17 cellular contexts compared by ENCODE assay signal in the genomic region with DNA sequence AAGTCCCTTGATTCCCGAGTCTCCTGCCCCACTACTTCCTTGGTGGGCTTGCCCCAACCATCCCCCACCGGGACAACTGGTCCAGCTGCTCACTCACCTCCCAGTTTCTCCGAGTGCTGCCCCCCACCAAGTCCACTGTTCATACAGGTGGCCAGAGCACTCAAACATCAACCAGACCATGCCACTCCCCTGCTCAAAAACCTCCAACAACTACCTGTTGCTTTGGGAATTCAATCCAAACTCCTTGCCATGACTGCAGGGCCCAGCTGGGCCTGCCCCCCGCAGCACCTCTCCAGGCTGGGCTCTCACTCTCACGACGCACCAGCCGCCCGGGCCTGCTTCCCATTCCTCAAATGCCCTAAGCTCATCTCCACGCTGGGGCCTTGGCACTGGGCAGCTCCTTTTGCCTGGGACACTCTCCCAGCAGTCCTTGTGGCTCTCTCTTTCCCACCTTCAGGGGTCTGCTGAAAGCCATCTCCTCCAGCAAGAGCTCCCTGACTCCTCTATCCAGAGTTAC.
DNase-seq lines count a peak whose midpoint lies in the region; ATAC-seq, FAIRE-seq and TF ChIP-seq lines count a peak whose summit lies in the region.
"Had no signal": no experiment of that assay in that cellular context is flagged by ENCODE, and none has a peak within 500 bp of the region (broad histone marks: within the 10 kb centered on the region; RNA-seq: fewer than 3 reads in every experiment).

No MANE protein-coding gene starts in this region.

- no peak overlapping the region for H4K8ac ChIP-seq in neuronal stem cell (ENCODE audit: low read depth, low read length)

- peak overlapping the region; percentile 59 for H3K27ac Mint-ChIP-seq in CD4-positive, alpha-beta T cell
- no peak overlapping the region for H3K27ac Mint-ChIP-seq in GM23338
- peak overlapping the region; percentile 85 for H3K27ac Mint-ChIP-seq in astrocyte (ENCODE audit: unreplicated experiment)

- H4K20me1 ChIP-seq in GM23338 (replicated peaks; ENCODE audit: insufficient read depth) = no peaks in the 10 kb centered on the region
- H4K20me1 ChIP-seq in astrocyte (ENCODE audit: insufficient read depth, low read length) = no peaks in the 10 kb centered on the region

- H3K9ac ChIP-seq in astrocyte (ENCODE audit: low read length) (peak overlapping the region; percentile 84), neuronal stem cell (ENCODE audit: low read depth, low read length, poor library complexity) (no peak overlapping the region)

- no peak for FAIRE-seq in astrocyte (lab: Jason Lieb, UNC)
- FAIRE-seq: bronchial epithelial cell, small intestine, TTC549 had no signal

- no peak overlapping the region for H3K4me3 Mint-ChIP-seq in CD4-positive, alpha-beta T cell
- H3K4me3 Mint-ChIP-seq in GM23338 (no peak overlapping the region), astrocyte (ENCODE audit: unreplicated experiment) (no peak overlapping the region)

- no peak overlapping the region for H4K91ac ChIP-seq in neuronal stem cell (ENCODE audit: low read depth, low read length, poor library complexity)

- H3K79me2 ChIP-seq in GM23338 (replicated peaks; ENCODE audit: insufficient read depth) (no peaks in the 10 kb centered on the region), astrocyte (ENCODE audit: insufficient read depth, low read length) (no peaks in the 10 kb centered on the region)

- no CpG with 5 or more reads among the region's 9 CpGs for WGBS in neuronal stem cell (ENCODE audit: extremely low coverage in 2 of 2, insufficient read length in 2 of 2, insufficient replicate concordance in 1 of 2), 2 donors

- H2BK15ac ChIP-seq in neuronal stem cell (ENCODE audit: low read length) = peak overlapping the region; percentile 6

- H3K9me3 Mint-ChIP-seq in CD4-positive, alpha-beta T cell = no peaks in the 10 kb centered on the region
- H3K9me3 Mint-ChIP-seq in GM23338 (no peaks in the 10 kb centered on the region), astrocyte (ENCODE audit: unreplicated experiment) (no peaks in the 10 kb centered on the region)

- H3K79me1 ChIP-seq in neuronal stem cell (ENCODE audit: low read depth, low read length) = no peaks in the 10 kb centered on the region

- peak overlapping the region; percentile 3 for H3K23ac ChIP-seq in neuronal stem cell (ENCODE audit: low read depth, low read length, poor library complexity)

- peaks cover 42% of the 10 kb centered on the region for H3K4me1 Mint-ChIP-seq in CD4-positive, alpha-beta T cell (ENCODE audit: low read depth)
- H3K4me1 Mint-ChIP-seq in GM23338 (peaks cover 16% of the 10 kb centered on the region), astrocyte (ENCODE audit: low read depth, unreplicated experiment) (peaks cover 39% of the 10 kb centered on the region)

- H2AFZ ChIP-seq in GM23338 = no peak overlapping the region
- H2AFZ ChIP-seq in astrocyte (ENCODE audit: low read depth, low read length) = no peak overlapping the region
- peak overlapping the region; percentile 10 for H2AFZ ChIP-seq in neuronal stem cell (ENCODE audit: low read length)

- H3K4me1 ChIP-seq in GM23338 (ENCODE audit: insufficient read depth) (no peaks in the 10 kb centered on the region), astrocyte (ENCODE audit: insufficient read depth, low read length) (peaks cover 28% of the 10 kb centered on the region), neuronal stem cell (ENCODE audit: control insufficient read depth in 2 of 2, insufficient read depth in 1 of 2, low read depth in 1 of 2, low read length in 2 of 2) (peaks cover 13 to 15% of the 10 kb centered on the region in 2 donors)

- peak overlapping the region; percentile 47 for H2BK12ac ChIP-seq in neuronal stem cell (ENCODE audit: low read length)

- H3K36me3 ChIP-seq in GM23338 (ENCODE audit: insufficient read depth) = no peaks in the 10 kb centered on the region
- peaks cover 2% of the 10 kb centered on the region for H3K36me3 ChIP-seq in astrocyte (ENCODE audit: insufficient read depth, low read length)
- H3K36me3 ChIP-seq in neuronal stem cell (replicated peaks in 1 of 2; ENCODE audit: control insufficient read depth in 2 of 2, insufficient read depth in 2 of 2, low read length in 2 of 2) = no peaks in the 10 kb centered on the region

- DNase-seq in CD4-positive, alpha-beta T cell = no peak
- DNase-seq in GM23338 (ENCODE audit: low spot score) (no peak), astrocyte (ENCODE audit: low read depth) (no peak), neuronal stem cell (ENCODE audit: low spot score) (no peak), DMS79 (lab: John Stamatoyannopoulos, UW) (no peak), glomerular visceral epithelial cell (ENCODE audit: extremely low spot score) (no peak), left lobe of liver (ENCODE audit: low spot score) (no peak), SHP77 (lab: John Stamatoyannopoulos, UW) (no peak)
- DNase-seq: C1 segment of cervical spinal cord; DMS79 treated with DMSO at 0.1 percent for 48 hours; effector memory CD4-positive, alpha-beta T cell; NCI-H2029 treated with DMSO at 0.1 percent for 48 hours; NCI-H526 treated with DMSO at 0.1 percent for 48 hours; PC-3; small intestine had no signal

- no peak for TF ChIP-seq CTCF in CD4-positive, alpha-beta T cell (IDR thresholded peaks at IDR 0.05)
- TF ChIP-seq CTCF in GM23338 (conservative IDR thresholded peaks at IDR 0.05; ENCODE audit: low read depth in 2 of 2) (no peak), astrocyte (IDR thresholded peaks at IDR 0.05; ENCODE audit: insufficient read depth, low read depth, low read length) (no peak)

- H3K9me3 ChIP-seq in CD4-positive, alpha-beta T cell (ENCODE audit: control insufficient read depth, low read length) = no peaks in the 10 kb centered on the region
- no peaks in the 10 kb centered on the region for H3K9me3 ChIP-seq in astrocyte (ENCODE audit: insufficient read depth, low read depth, low read length)
- H3K9me3 ChIP-seq in neuronal stem cell (replicated peaks in 1 of 2; ENCODE audit: control insufficient read depth in 2 of 2, insufficient read depth in 1 of 2, low read depth in 1 of 2, low read length in 2 of 2) = no peaks in the 10 kb centered on the region

- H3K4me2 ChIP-seq in GM23338 (no peak overlapping the region), astrocyte (ENCODE audit: low read length) (no peak overlapping the region), neuronal stem cell (ENCODE audit: insufficient read depth, low read length, poor library complexity, severe bottlenecking) (no peak overlapping the region)

- H3K4me3 ChIP-seq in GM23338 = no peak overlapping the region
- H3K4me3 ChIP-seq in astrocyte (ENCODE audit: insufficient read depth, low read depth, low read length) = no peak overlapping the region
- no peak overlapping the region for H3K4me3 ChIP-seq in neuronal stem cell (ENCODE audit: low read length in 2 of 2)

- no peaks in the 10 kb centered on the region for H3K9me2 ChIP-seq in GM23338 (ENCODE audit: insufficient read depth)

- H3K27ac ChIP-seq in CD4-positive, alpha-beta T cell (ENCODE audit: low read depth, low read length) = no peak overlapping the region
- H3K27ac ChIP-seq in GM23338 (ENCODE audit: low read depth) = no peak overlapping the region
- H3K27ac ChIP-seq in astrocyte (ENCODE audit: low read depth, low read length) = no peak overlapping the region
- H3K27ac ChIP-seq in neuronal stem cell (replicated peaks; ENCODE audit: low read length) = no peak overlapping the region

- H3K18ac ChIP-seq in neuronal stem cell (ENCODE audit: low read length) = peak overlapping the region; percentile 38

- no peak overlapping the region for H2BK120ac ChIP-seq in neuronal stem cell (ENCODE audit: low read depth, low read length)

- intact Hi-C loops in CD4-positive, alpha-beta T cell (cut with DNase I, micrococcal nuclease) = no loop called here

- H2AK5ac ChIP-seq in neuronal stem cell (ENCODE audit: low read depth, low read length) = no peak overlapping the region

- H3K27me3 Mint-ChIP-seq in CD4-positive, alpha-beta T cell = no peaks in the 10 kb centered on the region
- H3K27me3 Mint-ChIP-seq in GM23338 (ENCODE audit: insufficient read depth, low read depth, poor library complexity) (peaks cover 8% of the 10 kb centered on the region), astrocyte (ENCODE audit: low read depth, unreplicated experiment) (no peaks in the 10 kb centered on the region)

- H3K14ac ChIP-seq in neuronal stem cell (ENCODE audit: low read length) = no peak overlapping the region

- no peak overlapping the region for H2BK5ac ChIP-seq in neuronal stem cell (ENCODE audit: low read length)

- no peak overlapping the region for H3K4ac ChIP-seq in neuronal stem cell (ENCODE audit: low read length)

- ATAC-seq in CD4-positive, alpha-beta T cell (ENCODE audit: poor library complexity) = no peak
- ATAC-seq in GM23338 = 0 out of 3 replicates have a peak, but pooled peaks have one; percentile 26
- no peak for ATAC-seq in left lobe of liver
- ATAC-seq: PC-3 had no signal

- H3K36me3 Mint-ChIP-seq in CD4-positive, alpha-beta T cell (ENCODE audit: low read depth) = peaks cover 80% of the 10 kb centered on the region
- H3K36me3 Mint-ChIP-seq in GM23338 (ENCODE audit: low read depth) (no peaks in the 10 kb centered on the region), astrocyte (ENCODE audit: low read depth, unreplicated experiment) (peaks cover 2% of the 10 kb centered on the region)

- no peaks in the 10 kb centered on the region for H3F3A ChIP-seq in GM23338 (replicated peaks; ENCODE audit: low read depth)

- H3K27me3 ChIP-seq in CD4-positive, alpha-beta T cell (ENCODE audit: control insufficient read depth, insufficient read depth, low read length) = no peaks in the 10 kb centered on the region
- H3K27me3 ChIP-seq in GM23338 (ENCODE audit: insufficient read depth) (no peaks in the 10 kb centered on the region), astrocyte (ENCODE audit: insufficient read depth, low read length) (no peaks in the 10 kb centered on the region), neuronal stem cell (ENCODE audit: control insufficient read depth in 3 of 3, insufficient read depth in 3 of 3, low read depth in 1 of 3, low read length in 3 of 3) (no peaks in the 10 kb centered on the region)

- CTCF ChIA-PET in CD4-positive, alpha-beta T cell (lab: Charles Lee) = no interaction called here

- POLR2A ChIA-PET in CD4-positive, alpha-beta T cell (lab: Charles Lee) = no interaction called here

TF ChIP-seq in GM23338, 12 proteins besides CTCF, POLR2A, EP300 and RAD21 (continues in another document):
- no peak for TF ChIP-seq CREB1 (CRISPR knock-in tag; IDR thresholded peaks at IDR 0.05; ENCODE audit: low read depth)
- no peak for TF ChIP-seq POLR2AphosphoS5 (IDR thresholded peaks at IDR 0.05; ENCODE audit: low read depth)
- TF ChIP-seq ZNF114 (CRISPR knock-in tag; IDR thresholded peaks at IDR 0.05) = no peak
- TF ChIP-seq STAT1 (IDR thresholded peaks at IDR 0.05; ENCODE audit: unreplicated experiment) = no peak
- no peak for TF ChIP-seq JUNB (IDR thresholded peaks at IDR 0.05; ENCODE audit: unreplicated experiment)
- no peak for TF ChIP-seq ZNF331 (CRISPR knock-in tag; IDR thresholded peaks at IDR 0.05; ENCODE audit: low read depth)
